27 cellular contexts compared by ENCODE assay signal in genomic region chr15:100055821-100056220, GRCh38.
"Had no signal": no experiment of that assay in that cellular context is flagged by ENCODE, and none has a peak within 500 bp of the region (broad histone marks: within the 10 kb centered on the region; RNA-seq: fewer than 3 reads in every experiment).

No MANE protein-coding gene starts in this region.

- H3K9me3 ChIP-seq: neutrophil, thoracic aorta had no signal

- H3K27ac Mint-ChIP-seq: nephron progenitor cell had no signal

- FAIRE-seq: astrocyte, keratinocyte, TTC549, urothelium cell line had no signal

- H3K4me3 Mint-ChIP-seq: nephron progenitor cell had no signal

- H3K27me3 ChIP-seq: brain microvascular endothelial cell, neutrophil had no signal

- H3K27ac ChIP-seq: brain microvascular endothelial cell, coronary artery, dorsolateral prefrontal cortex, neutrophil, skin epidermis, thoracic aorta, VCaP had no signal

- ATAC-seq: activated CD4-positive, CD25-positive, alpha-beta regulatory T cell treated with anti-CD3 and anti-CD28 coated beads, Interleukin-2, amount 50 U/mL, for 24 hours; left cardiac atrium; stimulated activated naive CD8-positive, alpha-beta T cell treated with anti-CD3 and anti-CD28 coated beads, Interleukin-15, Interleukin-2, amounts not matched to agents 100 U/mL and 50 U/mL, for 24 hours had no signal

- H3K36me3 ChIP-seq: brain microvascular endothelial cell, neutrophil, thoracic aorta had no signal

- DNase-seq: activated CD4-positive, alpha-beta T cell treated with anti-CD3 and anti-CD28 coated beads for 48 hours; activated CD4-positive, alpha-beta T cell treated with anti-CD3 and anti-CD28 coated beads, Interleukin-2, amount 50 U/mL, for 48 hours; activated CD8-positive, alpha-beta memory T cell treated with anti-CD3 and anti-CD28 coated beads for 24 hours; activated gamma-delta T cell; activated naive CD4-positive, alpha-beta T cell treated with anti-CD3 and anti-CD28 coated beads, Interleukin-2, amount 50 U/mL, for 16 hours; amniotic stem cell; brain microvascular endothelial cell; dorsolateral prefrontal cortex; effector memory CD4-positive, alpha-beta T cell; hippocampal formation; left cardiac atrium; mammary epithelial cell; nephron progenitor cell; stimulated activated CD4-positive, alpha-beta T cell treated with anti-CD3 and anti-CD28 coated beads, Interleukin-12 subunit alpha, Interleukin-12 subunit beta, amount 100 ng/mL, for 4 hours; stimulated activated CD4-positive, alpha-beta T cell treated with anti-CD3 and anti-CD28 coated beads, Interleukin-4, amount 100 ng/mL, for 1 hour; stimulated activated naive CD8-positive, alpha-beta T cell treated with anti-CD3 and anti-CD28 coated beads, Interleukin-15, Interleukin-2, amounts not matched to agents 100 U/mL and 50 U/mL, for 24 hours; trophoblast cell had no signal

- H3K4me3 ChIP-seq: coronary artery, dorsolateral prefrontal cortex, skin epidermis, thoracic aorta had no signal

- H3K9me3 Mint-ChIP-seq: nephron progenitor cell had no signal
